ENCODE assay signal across 25 cellular contexts in the genomic region with DNA sequence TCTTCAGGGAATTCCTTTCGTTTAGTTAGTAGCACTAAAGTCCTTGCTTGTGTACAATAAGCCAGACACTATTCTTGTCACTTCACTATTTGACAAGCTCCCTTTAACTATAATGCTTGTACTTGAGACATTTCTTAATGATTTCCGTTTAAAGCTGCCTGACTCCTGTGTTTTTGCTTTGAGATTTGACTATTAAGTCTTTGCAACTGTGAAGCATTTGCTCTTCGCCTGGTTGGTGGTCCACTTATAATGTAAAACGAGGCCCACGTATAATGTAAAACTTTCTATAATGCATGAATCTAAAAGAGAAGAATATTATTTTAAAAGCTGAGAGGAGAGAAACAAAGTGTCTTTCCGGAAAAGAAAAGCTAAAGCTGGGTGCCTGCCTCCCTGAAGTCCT.
"Had no signal": no experiment of that assay in that cellular context is flagged by ENCODE, and none has a peak within 500 bp of the region (broad histone marks: within the 10 kb centered on the region; RNA-seq: fewer than 3 reads in every experiment).

No MANE protein-coding gene starts in this region.

- H3K27me3 ChIP-seq: esophagus squamous epithelium, gastrocnemius medialis, left lung had no signal

- H3K27ac ChIP-seq: coronary artery, dorsolateral prefrontal cortex, epithelial cell of prostate, esophagus squamous epithelium, gastrocnemius medialis, heart right ventricle, left lung, lower lobe of right lung had no signal

- ATAC-seq: effector memory CD8-positive, alpha-beta T cell; esophagus mucosa; gastrocnemius medialis; heart right ventricle; left cardiac atrium; left lung; left ventricle myocardium superior; lower lobe of right lung; mucosa of descending colon; naive thymus-derived CD8-positive, alpha-beta T cell had no signal

- H3K36me3 ChIP-seq: esophagus squamous epithelium, gastrocnemius medialis, heart right ventricle, left lung, lower lobe of right lung had no signal

- DNase-seq: dermis blood vessel endothelial cell; dorsolateral prefrontal cortex; effector CD8-positive, alpha-beta T cell; effector memory CD8-positive, alpha-beta T cell; endodermal cell; erythroblast; esophagus squamous epithelium; foreskin fibroblast; foreskin melanocyte; gastrocnemius medialis; glutamatergic neuron; head of caudate nucleus; heart right ventricle; hippocampal formation; left cardiac atrium; left lung; left ventricle myocardium superior; lower lobe of right lung; mesenchymal stem cell; mucosa of descending colon; naive B cell; naive thymus-derived CD8-positive, alpha-beta T cell had no signal

- H3K9me3 ChIP-seq: esophagus squamous epithelium, gastrocnemius medialis, heart right ventricle, left lung, lower lobe of right lung, mucosa of descending colon had no signal

- H3K4me3 ChIP-seq: coronary artery, dorsolateral prefrontal cortex, esophagus squamous epithelium, gastrocnemius medialis, heart right ventricle, left lung, lower lobe of right lung, mucosa of descending colon had no signal
